Comparison of ENCODE assay signal across 14 cellular contexts in genomic region chr11:6431861-6432260, GRCh38. TPM values are rescaled to one million over a fixed set of nuclear protein-coding genes. Genes with fewer than 3 reads are reported as not detected.
DNase-seq lines count a peak whose midpoint lies in the region; ATAC-seq and TF ChIP-seq lines count a peak whose summit lies in the region.
"Had no signal": no experiment of that assay in that cellular context is flagged by ENCODE, and none has a peak within 500 bp of the region (broad histone marks: within the 10 kb centered on the region; RNA-seq: fewer than 3 reads in every experiment).

No MANE protein-coding gene starts in this region.

- CTCF ChIA-PET in activated CD4-positive, alpha-beta T cell treated with anti-CD3 and anti-CD28 coated beads, Interleukin-2, amount 10 ng/mL, durations not matched to agents 7 days and 5 days (lab: Charles Lee), result interaction anchor here (3.1 kb wide), 1 partner anchor 13 kb away, joined by 16 read pairs; no protein-coding TSS in a partner anchor

- DNase-seq in BE2C (peak; percentile 40), astrocyte of the hippocampus (ENCODE audit: low read depth, low spot score) (peak; percentile 86), lung (ENCODE audit: low spot score) (peak; percentile 37), dorsolateral prefrontal cortex (no peak), erythroblast (lab: John Stamatoyannopoulos, UW) (no peak)
- DNase-seq in activated CD4-positive, alpha-beta T cell treated with anti-CD3 and anti-CD28 coated beads, Interleukin-2, amount 10 ng/mL, durations not matched to agents 7 days and 5 days, result no peak
- no peak for DNase-seq in stimulated activated CD4-positive, alpha-beta T cell treated with anti-CD3 and anti-CD28 coated beads, Interleukin-1b, Interleukin-23, amount 100 ng/mL, for 48 hours
- DNase-seq: H9, KBM-7, NCI-H2029 treated with DMSO at 0.1 percent for 48 hours, pancreas, T-helper 1 cell had no signal

- H3K9me3 ChIP-seq in BE2C (no peaks in the 10 kb centered on the region), lung (ENCODE audit: control insufficient read depth in 2 of 2, insufficient read depth in 1 of 2, low read length in 1 of 2) (no peaks in the 10 kb centered on the region)
- H3K9me3 ChIP-seq: pancreas had no signal

- H3K4me1 ChIP-seq in BE2C (no peaks in the 10 kb centered on the region), lung (ENCODE audit: control insufficient read depth in 2 of 2, insufficient read depth in 2 of 2, low read length in 2 of 2) (no peaks in the 10 kb centered on the region)
- H3K4me1 ChIP-seq: pancreas had no signal

- H3K9me3 Mint-ChIP-seq in activated CD4-positive, alpha-beta T cell treated with anti-CD3 and anti-CD28 coated beads, Interleukin-2, amount 10 ng/mL, durations not matched to agents 7 days and 5 days, result no peaks in the 10 kb centered on the region
- H3K9me3 Mint-ChIP-seq: H9 had no signal

- POLR2A ChIA-PET in activated CD4-positive, alpha-beta T cell treated with anti-CD3 and anti-CD28 coated beads, Interleukin-2, amount 10 ng/mL, durations not matched to agents 7 days and 5 days (lab: Charles Lee), result no interaction called here

- TF ChIP-seq CTCF in BE2C (IDR thresholded peaks at IDR 0.05; ENCODE audit: low read depth, low read length) (no peak), lung (IDR thresholded peaks at IDR 0.05; ENCODE audit: control extremely low read depth, extremely low read depth) (no peak), dorsolateral prefrontal cortex (IDR thresholded peaks at IDR 0.05 in 54 of 56, conservative IDR thresholded peaks at IDR 0.05 in 2 of 56; ENCODE audit: low read depth in 1 of 56, partially characterized antibody in 56 of 56) (no peak)

- WGBS in lung, 2 donors, result 89 to 92% methylated on average over 3 of the region's 3 CpGs

- H3K4me3 Mint-ChIP-seq in activated CD4-positive, alpha-beta T cell treated with anti-CD3 and anti-CD28 coated beads, Interleukin-2, amount 10 ng/mL, durations not matched to agents 7 days and 5 days, result no peak overlapping the region
- H3K4me3 Mint-ChIP-seq: H9 had no signal

- H3K27me3 ChIP-seq in BE2C (no peaks in the 10 kb centered on the region), lung (ENCODE audit: control insufficient read depth, insufficient read depth) (no peaks in the 10 kb centered on the region), dorsolateral prefrontal cortex (no peaks in the 10 kb centered on the region)
- H3K27me3 ChIP-seq: pancreas had no signal

- H3K27ac ChIP-seq in lung (ENCODE audit: low read depth in 1 of 2, low read length in 1 of 2) (no peak overlapping the region), dorsolateral prefrontal cortex (no peak overlapping the region)
- H3K27ac ChIP-seq: pancreas had no signal

- peaks cover 6% of the 10 kb centered on the region for H3K4me1 Mint-ChIP-seq in activated CD4-positive, alpha-beta T cell treated with anti-CD3 and anti-CD28 coated beads, Interleukin-2, amount 10 ng/mL, durations not matched to agents 7 days and 5 days

- no peak for TF ChIP-seq RAD21 in Ishikawa (IDR thresholded peaks at IDR 0.05; ENCODE audit: low read depth)

- no peak for TF ChIP-seq POLR2A in erythroblast (IDR thresholded peaks at IDR 0.05; ENCODE audit: low read length)

- 0 out of 2 replicates have a peak, but pooled peaks have one; percentile 24 for TF ChIP-seq EP300 in Ishikawa (IDR thresholded peaks at IDR 0.05; ENCODE audit: borderline replicate concordance)

- peaks cover 4% of the 10 kb centered on the region for H3K27me3 Mint-ChIP-seq in activated CD4-positive, alpha-beta T cell treated with anti-CD3 and anti-CD28 coated beads, Interleukin-2, amount 10 ng/mL, durations not matched to agents 7 days and 5 days

- no peaks in the 10 kb centered on the region for H3K36me3 Mint-ChIP-seq in activated CD4-positive, alpha-beta T cell treated with anti-CD3 and anti-CD28 coated beads, Interleukin-2, amount 10 ng/mL, durations not matched to agents 7 days and 5 days (ENCODE audit: low read depth)

- H3K36me3 ChIP-seq in BE2C (no peaks in the 10 kb centered on the region), lung (ENCODE audit: control insufficient read depth in 2 of 2, insufficient read depth in 2 of 2, low read length in 2 of 2) (no peaks in the 10 kb centered on the region)
- H3K36me3 ChIP-seq: pancreas had no signal

- H3K27ac Mint-ChIP-seq in activated CD4-positive, alpha-beta T cell treated with anti-CD3 and anti-CD28 coated beads, Interleukin-2, amount 10 ng/mL, durations not matched to agents 7 days and 5 days, result no peak overlapping the region
- H3K27ac Mint-ChIP-seq: H9 had no signal

- no peak for ATAC-seq in lung (ENCODE audit: insufficient read depth, low FRiP score)
- ATAC-seq: pancreas had no signal

- intact Hi-C loops in dorsolateral prefrontal cortex (cut with DNase I), result no loop called here

- H3K4me3 ChIP-seq in BE2C (ENCODE audit: low read depth, low read length) (no peak overlapping the region), lung (no peak overlapping the region), dorsolateral prefrontal cortex (no peak overlapping the region)
- H3K4me3 ChIP-seq: pancreas had no signal

TF ChIP-seq in Ishikawa, 13 proteins besides CTCF, POLR2A, EP300 and RAD21:
- TF ChIP-seq EGR1 (IDR thresholded peaks at IDR 0.05), result no peak
- TF ChIP-seq NFIC (IDR thresholded peaks at IDR 0.05), result peak; percentile 55; the same call in 1 of the 2 replicates
- TF ChIP-seq TEAD4 (IDR thresholded peaks at IDR 0.05), result peak; percentile 72

RNA-seq across cellular contexts. Expression of gene HPX, which starts 8.9 kb away (rescaled TPM):
- polyA plus RNA-seq in BE2C (2012; ENCODE audit: insufficient read depth, insufficient read length, low read depth), result 2.1 TPM
- total RNA-seq in lung (1 to 10 TPM; 2.3 to 3.5 TPM), dorsolateral prefrontal cortex (10 to 100 TPM in 1 of 120 experiments, 1 to 10 TPM in 102, under 1 TPM in 13, not detected in 4; 0.59 to 18.6 (median 2.3) TPM)
- 1 to 10 TPM in 1 of 2 donors, under 1 TPM in 1; 0.46 to 1.3 TPM for polyA plus RNA-seq in lung
- under 1 TPM in 1 of 2 experiments, not detected in 1; 0.35 TPM for total RNA-seq in activated CD4-positive, alpha-beta T cell treated with anti-CD3 and anti-CD28 coated beads, Interleukin-2, amount 10 ng/mL, durations not matched to agents 7 days and 5 days
- total RNA-seq: fibroblast of villous mesenchyme had no signal

RNA-seq across cellular contexts. Expression of gene APBB1, which starts 13.0 kb away (rescaled TPM):
- 70.0 TPM for polyA plus RNA-seq in BE2C (2012; ENCODE audit: insufficient read depth, insufficient read length, low read depth)
- total RNA-seq in lung, result 10 to 100 TPM; 38.9 to 42.0 TPM
- polyA plus RNA-seq in lung, result 10 to 100 TPM; 18.8 to 22.3 TPM
- 100 to 1,000 TPM; 235 to 475 (median 368) TPM for total RNA-seq in dorsolateral prefrontal cortex
- total RNA-seq in activated CD4-positive, alpha-beta T cell treated with anti-CD3 and anti-CD28 coated beads, Interleukin-2, amount 10 ng/mL, durations not matched to agents 7 days and 5 days, result 10 to 100 TPM; 58.2 to 61.3 TPM

RNA-seq across cellular contexts. Expression of gene SMPD1, which starts 41.6 kb away (rescaled TPM):
- 28.3 TPM for polyA plus RNA-seq in BE2C (2012; ENCODE audit: insufficient read depth, insufficient read length, low read depth)
- total RNA-seq in lung, result 10 to 100 TPM; 19.3 to 69.5 TPM
- 10 to 100 TPM; 31.8 to 34.0 TPM for polyA plus RNA-seq in lung
- total RNA-seq in dorsolateral prefrontal cortex, result 10 to 100 TPM; 37.6 to 97.6 (median 53.8) TPM
- total RNA-seq in activated CD4-positive, alpha-beta T cell treated with anti-CD3 and anti-CD28 coated beads, Interleukin-2, amount 10 ng/mL, durations not matched to agents 7 days and 5 days, result 10 to 100 TPM; 46.1 to 53.6 TPM

RNA-seq across cellular contexts. Expression of gene TRIM3, which starts 41.9 kb away (rescaled TPM):
- 19.9 TPM for polyA plus RNA-seq in BE2C (2012; ENCODE audit: insufficient read depth, insufficient read length, low read depth)
- total RNA-seq in lung (10 to 100 TPM; 28.4 to 29.0 TPM), dorsolateral prefrontal cortex (10 to 100 TPM; 35.0 to 77.7 (median 55.7) TPM)
- polyA plus RNA-seq in lung, result 10 to 100 TPM; 15.7 to 16.4 TPM
- total RNA-seq in activated CD4-positive, alpha-beta T cell treated with anti-CD3 and anti-CD28 coated beads, Interleukin-2, amount 10 ng/mL, durations not matched to agents 7 days and 5 days, result 1 to 10 TPM; 6.8 to 8.4 TPM

RNA-seq across cellular contexts. Expression of gene ARFIP2, which starts 49.3 kb away (rescaled TPM):
- 40.8 TPM for polyA plus RNA-seq in BE2C (2012; ENCODE audit: insufficient read depth, insufficient read length, low read depth)
- total RNA-seq in lung (10 to 100 TPM; 34.0 to 53.7 TPM), dorsolateral prefrontal cortex (10 to 100 TPM; 36.5 to 66.3 (median 51.4) TPM)
- polyA plus RNA-seq in lung, result 10 to 100 TPM; 41.9 to 51.1 TPM
- total RNA-seq in activated CD4-positive, alpha-beta T cell treated with anti-CD3 and anti-CD28 coated beads, Interleukin-2, amount 10 ng/mL, durations not matched to agents 7 days and 5 days, result 10 to 100 TPM; 39.0 to 40.6 TPM

Comparison
In these comparisons a context has a peak if more than half of its experiments do, and no peak if none do; other contexts are left out.
1. DNase-seq: peak in BE2C (single experiment), astrocyte of the hippocampus (single experiment) and lung (single experiment); none in dorsolateral prefrontal cortex (0 of 10), erythroblast (0 of 2), activated CD4-positive, alpha-beta T cell treated with anti-CD3 and anti-CD28 coated beads, Interleukin-2, amount 10 ng/mL, durations not matched to agents 7 days and 5 days (single experiment) and stimulated activated CD4-positive, alpha-beta T cell treated with anti-CD3 and anti-CD28 coated beads, Interleukin-1b, Interleukin-23, amount 100 ng/mL, for 48 hours (single experiment).